In the genomic region with DNA sequence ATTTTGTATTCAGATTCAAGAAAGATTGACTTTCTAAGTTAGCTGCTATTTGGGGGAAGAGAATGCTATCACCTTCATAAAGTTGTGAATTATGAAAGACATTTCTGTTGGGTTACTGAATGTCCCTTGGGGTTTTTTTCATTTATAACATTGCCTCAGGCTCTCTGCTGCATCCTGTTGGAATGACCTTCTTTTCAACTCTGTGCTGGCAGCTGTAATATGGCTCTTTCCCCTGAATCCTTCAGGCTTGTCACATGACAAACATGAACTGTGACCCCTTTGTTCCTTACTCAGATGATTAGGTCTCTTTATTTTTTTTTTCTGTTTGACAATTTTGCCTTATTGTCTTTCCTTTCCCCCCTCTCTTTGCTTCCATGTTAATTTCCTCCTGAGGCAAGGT, we compare ENCODE assay signal across 1 cellular context.
TF ChIP-seq lines count a peak whose summit lies in the region.

No MANE protein-coding gene starts in this region.

TF ChIP-seq in HepG2, 621 proteins besides CTCF, POLR2A, EP300 and RAD21 (continued from another document and continues in another):
- peak; percentile 66 for TF ChIP-seq RARA (CRISPR knock-in tag; IDR thresholded peaks at IDR 0.05)
- TF ChIP-seq, protein P1, sequence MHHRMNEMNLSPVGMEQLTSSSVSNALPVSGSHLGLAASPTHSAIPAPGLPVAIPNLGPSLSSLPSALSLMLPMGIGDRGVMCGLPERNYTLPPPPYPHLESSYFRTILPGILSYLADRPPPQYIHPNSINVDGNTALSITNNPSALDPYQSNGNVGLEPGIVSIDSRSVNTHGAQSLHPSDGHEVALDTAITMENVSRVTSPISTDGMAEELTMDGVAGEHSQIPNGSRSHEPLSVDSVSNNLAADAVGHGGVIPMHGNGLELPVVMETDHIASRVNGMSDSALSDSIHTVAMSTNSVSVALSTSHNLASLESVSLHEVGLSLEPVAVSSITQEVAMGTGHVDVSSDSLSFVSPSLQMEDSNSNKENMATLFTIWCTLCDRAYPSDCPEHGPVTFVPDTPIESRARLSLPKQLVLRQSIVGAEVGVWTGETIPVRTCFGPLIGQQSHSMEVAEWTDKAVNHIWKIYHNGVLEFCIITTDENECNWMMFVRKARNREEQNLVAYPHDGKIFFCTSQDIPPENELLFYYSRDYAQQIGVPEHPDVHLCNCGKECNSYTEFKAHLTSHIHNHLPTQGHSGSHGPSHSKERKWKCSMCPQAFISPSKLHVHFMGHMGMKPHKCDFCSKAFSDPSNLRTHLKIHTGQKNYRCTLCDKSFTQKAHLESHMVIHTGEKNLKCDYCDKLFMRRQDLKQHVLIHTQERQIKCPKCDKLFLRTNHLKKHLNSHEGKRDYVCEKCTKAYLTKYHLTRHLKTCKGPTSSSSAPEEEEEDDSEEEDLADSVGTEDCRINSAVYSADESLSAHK (CRISPR knock-in tag; IDR thresholded peaks at IDR 0.05; ENCODE audit: borderline replicate concordance) = no peak
- no peak for TF ChIP-seq ZBTB7A (CRISPR knock-in tag; IDR thresholded peaks at IDR 0.05)
- no peak for TF ChIP-seq NCOA2 (CRISPR knock-in tag; IDR thresholded peaks at IDR 0.05)
- TF ChIP-seq ZNF251 (CRISPR knock-in tag; IDR thresholded peaks at IDR 0.05) = no peak
- TF ChIP-seq ASH2L (IDR thresholded peaks at IDR 0.05; ENCODE audit: insufficient read length, low read depth, low read length) = no peak
- no peak for TF ChIP-seq FOXA3 (CRISPR knock-in tag; IDR thresholded peaks at IDR 0.05)
- no peak for TF ChIP-seq RELA (CRISPR knock-in tag; IDR thresholded peaks at IDR 0.05)
- TF ChIP-seq SIN3A (IDR thresholded peaks at IDR 0.05; ENCODE audit: borderline replicate concordance, low read depth, low read length) = no peak
- no peak for TF ChIP-seq BRCA1 (CRISPR knock-in tag; IDR thresholded peaks at IDR 0.05)
- no peak for TF ChIP-seq AGO1 (IDR thresholded peaks at IDR 0.05; ENCODE audit: low read depth, low read length, poor library complexity, severe bottlenecking)
- no peak for TF ChIP-seq ZNF550 (CRISPR knock-in tag; IDR thresholded peaks at IDR 0.05; ENCODE audit: borderline replicate concordance)
- TF ChIP-seq, protein P2, sequence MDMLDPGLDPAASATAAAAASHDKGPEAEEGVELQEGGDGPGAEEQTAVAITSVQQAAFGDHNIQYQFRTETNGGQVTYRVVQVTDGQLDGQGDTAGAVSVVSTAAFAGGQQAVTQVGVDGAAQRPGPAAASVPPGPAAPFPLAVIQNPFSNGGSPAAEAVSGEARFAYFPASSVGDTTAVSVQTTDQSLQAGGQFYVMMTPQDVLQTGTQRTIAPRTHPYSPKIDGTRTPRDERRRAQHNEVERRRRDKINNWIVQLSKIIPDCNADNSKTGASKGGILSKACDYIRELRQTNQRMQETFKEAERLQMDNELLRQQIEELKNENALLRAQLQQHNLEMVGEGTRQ (IDR thresholded peaks at IDR 0.05; ENCODE audit: low read depth, low read length) = no peak
- TF ChIP-seq, protein P2 (CRISPR knock-in tag; IDR thresholded peaks at IDR 0.05; ENCODE audit: borderline replicate concordance) = peak; percentile 31; the same call in 1 of the 2 replicates
- TF ChIP-seq, protein P3, sequence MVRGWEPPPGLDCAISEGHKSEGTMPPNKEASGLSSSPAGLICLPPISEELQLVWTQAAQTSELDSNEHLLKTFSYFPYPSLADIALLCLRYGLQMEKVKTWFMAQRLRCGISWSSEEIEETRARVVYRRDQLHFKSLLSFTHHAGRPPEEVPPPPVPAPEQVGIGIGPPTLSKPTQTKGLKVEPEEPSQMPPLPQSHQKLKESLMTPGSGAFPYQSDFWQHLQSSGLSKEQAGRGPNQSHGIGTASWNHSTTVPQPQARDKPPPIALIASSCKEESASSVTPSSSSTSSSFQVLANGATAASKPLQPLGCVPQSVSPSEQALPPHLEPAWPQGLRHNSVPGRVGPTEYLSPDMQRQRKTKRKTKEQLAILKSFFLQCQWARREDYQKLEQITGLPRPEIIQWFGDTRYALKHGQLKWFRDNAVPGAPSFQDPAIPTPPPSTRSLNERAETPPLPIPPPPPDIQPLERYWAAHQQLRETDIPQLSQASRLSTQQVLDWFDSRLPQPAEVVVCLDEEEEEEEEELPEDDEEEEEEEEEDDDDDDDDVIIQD (CRISPR knock-in tag; IDR thresholded peaks at IDR 0.05; ENCODE audit: low read depth) = no peak; the same call in 1 of the 2 replicates
- TF ChIP-seq PCBP2 (optimal IDR thresholded peaks at IDR 0.05; ENCODE audit: low read depth, low read length, poor library complexity, severe bottlenecking) = no peak
- TF ChIP-seq, protein P4, sequence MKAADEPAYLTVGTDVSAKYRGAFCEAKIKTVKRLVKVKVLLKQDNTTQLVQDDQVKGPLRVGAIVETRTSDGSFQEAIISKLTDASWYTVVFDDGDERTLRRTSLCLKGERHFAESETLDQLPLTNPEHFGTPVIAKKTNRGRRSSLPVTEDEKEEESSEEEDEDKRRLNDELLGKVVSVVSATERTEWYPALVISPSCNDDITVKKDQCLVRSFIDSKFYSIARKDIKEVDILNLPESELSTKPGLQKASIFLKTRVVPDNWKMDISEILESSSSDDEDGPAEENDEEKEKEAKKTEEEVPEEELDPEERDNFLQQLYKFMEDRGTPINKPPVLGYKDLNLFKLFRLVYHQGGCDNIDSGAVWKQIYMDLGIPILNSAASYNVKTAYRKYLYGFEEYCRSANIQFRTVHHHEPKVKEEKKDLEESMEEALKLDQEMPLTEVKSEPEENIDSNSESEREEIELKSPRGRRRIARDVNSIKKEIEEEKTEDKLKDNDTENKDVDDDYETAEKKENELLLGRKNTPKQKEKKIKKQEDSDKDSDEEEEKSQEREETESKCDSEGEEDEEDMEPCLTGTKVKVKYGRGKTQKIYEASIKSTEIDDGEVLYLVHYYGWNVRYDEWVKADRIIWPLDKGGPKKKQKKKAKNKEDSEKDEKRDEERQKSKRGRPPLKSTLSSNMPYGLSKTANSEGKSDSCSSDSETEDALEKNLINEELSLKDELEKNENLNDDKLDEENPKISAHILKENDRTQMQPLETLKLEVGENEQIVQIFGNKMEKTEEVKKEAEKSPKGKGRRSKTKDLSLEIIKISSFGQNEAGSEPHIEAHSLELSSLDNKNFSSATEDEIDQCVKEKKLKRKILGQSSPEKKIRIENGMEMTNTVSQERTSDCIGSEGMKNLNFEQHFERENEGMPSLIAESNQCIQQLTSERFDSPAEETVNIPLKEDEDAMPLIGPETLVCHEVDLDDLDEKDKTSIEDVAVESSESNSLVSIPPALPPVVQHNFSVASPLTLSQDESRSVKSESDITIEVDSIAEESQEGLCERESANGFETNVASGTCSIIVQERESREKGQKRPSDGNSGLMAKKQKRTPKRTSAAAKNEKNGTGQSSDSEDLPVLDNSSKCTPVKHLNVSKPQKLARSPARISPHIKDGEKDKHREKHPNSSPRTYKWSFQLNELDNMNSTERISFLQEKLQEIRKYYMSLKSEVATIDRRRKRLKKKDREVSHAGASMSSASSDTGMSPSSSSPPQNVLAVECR (CRISPR knock-in tag; IDR thresholded peaks at IDR 0.05; ENCODE audit: borderline replicate concordance) = no peak
- no peak for TF ChIP-seq ZNF232 (CRISPR knock-in tag; IDR thresholded peaks at IDR 0.05; ENCODE audit: borderline replicate concordance)
- no peak for TF ChIP-seq CEBPB (IDR thresholded peaks at IDR 0.05; ENCODE audit: borderline replicate concordance, low read depth, low read length)
- TF ChIP-seq SOX6 (IDR thresholded peaks at IDR 0.05) = no peak
- TF ChIP-seq SOX6 (CRISPR knock-in tag; IDR thresholded peaks at IDR 0.05) = peak; percentile 73
- TF ChIP-seq ZNF10 (CRISPR knock-in tag; IDR thresholded peaks at IDR 0.05; ENCODE audit: borderline replicate concordance, low read depth) = no peak
- TF ChIP-seq ZNF138 (CRISPR knock-in tag; IDR thresholded peaks at IDR 0.05; ENCODE audit: low read depth) = no peak
- TF ChIP-seq HNF4G (IDR thresholded peaks at IDR 0.05; ENCODE audit: borderline replicate concordance, low read depth, low read length) = no peak
- no peak for TF ChIP-seq HNF4G (CRISPR knock-in tag; IDR thresholded peaks at IDR 0.05; ENCODE audit: borderline replicate concordance, low read depth)
- TF ChIP-seq NR2C2 (CRISPR knock-in tag; IDR thresholded peaks at IDR 0.05; ENCODE audit: borderline replicate concordance) = peak; percentile 68
- TF ChIP-seq GTF3A (CRISPR knock-in tag; conservative IDR thresholded peaks at IDR 0.05) = no peak
- no peak for TF ChIP-seq ZBTB3 (CRISPR knock-in tag; IDR thresholded peaks at IDR 0.05; ENCODE audit: borderline replicate concordance, low read depth)
- no peak for TF ChIP-seq ZNF557 (CRISPR knock-in tag; IDR thresholded peaks at IDR 0.05)
- peak; percentile 60; the same call in 1 of the 2 replicates for TF ChIP-seq SOX13 (IDR thresholded peaks at IDR 0.05)
- TF ChIP-seq SOX13 (CRISPR knock-in tag; conservative IDR thresholded peaks at IDR 0.05 in 1 of 2, IDR thresholded peaks at IDR 0.05 in 1 of 2) = peak in 1 of 2 experiments; percentile 87; a peak in 2 of 4 replicates
- TF ChIP-seq RAD51 (IDR thresholded peaks at IDR 0.05; ENCODE audit: borderline replicate concordance) = no peak
- no peak for TF ChIP-seq ZNF530 (CRISPR knock-in tag; IDR thresholded peaks at IDR 0.05; ENCODE audit: low read depth)
- TF ChIP-seq GZF1 (CRISPR knock-in tag; IDR thresholded peaks at IDR 0.05) = no peak
- TF ChIP-seq, protein P5, sequence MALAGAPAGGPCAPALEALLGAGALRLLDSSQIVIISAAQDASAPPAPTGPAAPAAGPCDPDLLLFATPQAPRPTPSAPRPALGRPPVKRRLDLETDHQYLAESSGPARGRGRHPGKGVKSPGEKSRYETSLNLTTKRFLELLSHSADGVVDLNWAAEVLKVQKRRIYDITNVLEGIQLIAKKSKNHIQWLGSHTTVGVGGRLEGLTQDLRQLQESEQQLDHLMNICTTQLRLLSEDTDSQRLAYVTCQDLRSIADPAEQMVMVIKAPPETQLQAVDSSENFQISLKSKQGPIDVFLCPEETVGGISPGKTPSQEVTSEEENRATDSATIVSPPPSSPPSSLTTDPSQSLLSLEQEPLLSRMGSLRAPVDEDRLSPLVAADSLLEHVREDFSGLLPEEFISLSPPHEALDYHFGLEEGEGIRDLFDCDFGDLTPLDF (CRISPR knock-in tag; IDR thresholded peaks at IDR 0.05) = no peak
- no peak for TF ChIP-seq JDP2 (CRISPR knock-in tag; IDR thresholded peaks at IDR 0.05; ENCODE audit: borderline replicate concordance)
- TF ChIP-seq NR2F6 (IDR thresholded peaks at IDR 0.05) = 0 out of 2 replicates have a peak, but pooled peaks have one; percentile 22
- TF ChIP-seq NR2F6 (CRISPR knock-in tag; IDR thresholded peaks at IDR 0.05) = 0 out of 2 replicates have a peak, but pooled peaks have one; percentile 17
- TF ChIP-seq, protein P6, sequence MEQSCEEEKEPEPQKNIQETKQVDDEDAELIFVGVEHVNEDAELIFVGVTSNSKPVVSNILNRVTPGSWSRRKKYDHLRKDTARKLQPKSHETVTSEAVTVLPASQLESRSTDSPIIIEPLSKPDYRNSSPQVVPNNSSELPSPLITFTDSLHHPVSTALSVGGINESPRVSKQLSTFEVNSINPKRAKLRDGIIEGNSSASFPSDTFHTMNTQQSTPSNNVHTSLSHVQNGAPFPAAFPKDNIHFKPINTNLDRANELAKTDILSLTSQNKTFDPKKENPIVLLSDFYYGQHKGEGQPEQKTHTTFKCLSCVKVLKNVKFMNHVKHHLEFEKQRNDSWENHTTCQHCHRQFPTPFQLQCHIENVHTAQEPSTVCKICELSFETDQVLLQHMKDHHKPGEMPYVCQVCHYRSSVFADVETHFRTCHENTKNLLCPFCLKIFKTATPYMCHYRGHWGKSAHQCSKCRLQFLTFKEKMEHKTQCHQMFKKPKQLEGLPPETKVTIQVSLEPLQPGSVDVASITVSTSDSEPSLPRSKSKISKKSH (CRISPR knock-in tag; IDR thresholded peaks at IDR 0.05; ENCODE audit: borderline replicate concordance) = no peak
- peak; percentile 51 for TF ChIP-seq HNF4A (CRISPR knock-in tag; IDR thresholded peaks at IDR 0.05)
- TF ChIP-seq ZNF782 (CRISPR knock-in tag; IDR thresholded peaks at IDR 0.05; ENCODE audit: borderline replicate concordance) = no peak
- peak; percentile 81 for TF ChIP-seq SOX5 (CRISPR knock-in tag; IDR thresholded peaks at IDR 0.05; ENCODE audit: borderline replicate concordance)
- TF ChIP-seq, protein P7, sequence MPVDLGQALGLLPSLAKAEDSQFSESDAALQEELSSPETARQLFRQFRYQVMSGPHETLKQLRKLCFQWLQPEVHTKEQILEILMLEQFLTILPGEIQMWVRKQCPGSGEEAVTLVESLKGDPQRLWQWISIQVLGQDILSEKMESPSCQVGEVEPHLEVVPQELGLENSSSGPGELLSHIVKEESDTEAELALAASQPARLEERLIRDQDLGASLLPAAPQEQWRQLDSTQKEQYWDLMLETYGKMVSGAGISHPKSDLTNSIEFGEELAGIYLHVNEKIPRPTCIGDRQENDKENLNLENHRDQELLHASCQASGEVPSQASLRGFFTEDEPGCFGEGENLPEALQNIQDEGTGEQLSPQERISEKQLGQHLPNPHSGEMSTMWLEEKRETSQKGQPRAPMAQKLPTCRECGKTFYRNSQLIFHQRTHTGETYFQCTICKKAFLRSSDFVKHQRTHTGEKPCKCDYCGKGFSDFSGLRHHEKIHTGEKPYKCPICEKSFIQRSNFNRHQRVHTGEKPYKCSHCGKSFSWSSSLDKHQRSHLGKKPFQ (CRISPR knock-in tag; IDR thresholded peaks at IDR 0.05; ENCODE audit: insufficient replicate concordance) = no peak
- no peak for TF ChIP-seq HNRNPK (IDR thresholded peaks at IDR 0.05; ENCODE audit: low read depth, low read length, poor library complexity, severe bottlenecking)
- TF ChIP-seq ZNF282 (IDR thresholded peaks at IDR 0.05; ENCODE audit: partially characterized antibody) = no peak
- TF ChIP-seq PHF8 (CRISPR knock-in tag; IDR thresholded peaks at IDR 0.05) = no peak
- TF ChIP-seq RCOR2 (CRISPR knock-in tag; IDR thresholded peaks at IDR 0.05) = no peak
- no peak for TF ChIP-seq ZNF3 (CRISPR knock-in tag; IDR thresholded peaks at IDR 0.05)
- no peak for TF ChIP-seq ZNF430 (CRISPR knock-in tag; IDR thresholded peaks at IDR 0.05)
- TF ChIP-seq, protein P8, sequence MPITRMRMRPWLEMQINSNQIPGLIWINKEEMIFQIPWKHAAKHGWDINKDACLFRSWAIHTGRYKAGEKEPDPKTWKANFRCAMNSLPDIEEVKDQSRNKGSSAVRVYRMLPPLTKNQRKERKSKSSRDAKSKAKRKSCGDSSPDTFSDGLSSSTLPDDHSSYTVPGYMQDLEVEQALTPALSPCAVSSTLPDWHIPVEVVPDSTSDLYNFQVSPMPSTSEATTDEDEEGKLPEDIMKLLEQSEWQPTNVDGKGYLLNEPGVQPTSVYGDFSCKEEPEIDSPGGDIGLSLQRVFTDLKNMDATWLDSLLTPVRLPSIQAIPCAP (CRISPR knock-in tag; IDR thresholded peaks at IDR 0.05; ENCODE audit: low read depth) = no peak
